In the genomic region with DNA sequence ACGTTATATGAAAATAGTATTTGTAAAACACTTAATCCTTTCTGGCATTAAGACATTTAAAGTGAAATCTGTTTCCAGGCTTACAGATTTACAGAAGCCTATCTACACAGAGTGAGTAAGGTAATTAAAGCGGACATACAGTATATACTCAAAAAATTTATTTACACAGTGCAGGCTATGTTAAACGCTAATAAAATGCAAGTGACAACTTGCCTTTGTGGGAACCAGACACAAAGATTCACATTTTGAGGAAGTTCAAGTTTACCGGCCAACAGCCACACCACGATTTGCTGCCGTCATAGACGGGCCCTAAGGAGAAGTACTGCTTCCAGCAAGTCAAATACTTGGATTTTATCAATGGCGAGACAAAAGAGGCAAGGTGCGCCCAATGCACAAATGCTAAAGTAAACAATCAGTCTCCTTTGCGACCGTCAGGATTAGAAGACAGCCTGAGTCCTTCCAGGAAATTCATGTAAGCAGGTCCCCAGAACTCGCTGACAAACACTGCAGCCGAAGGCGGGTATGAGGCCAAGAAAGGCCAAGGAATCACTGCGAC, we compare ENCODE assay signal across 7 cellular contexts. TPM values are rescaled to one million over a fixed set of nuclear protein-coding genes. Genes with fewer than 3 reads are reported as not detected.
A peak's percentile ranks its signal among the peaks of the same experiment; 100 is the strongest.
DNase-seq lines count a peak whose midpoint lies in the region; FAIRE-seq and TF ChIP-seq lines count a peak whose summit lies in the region.

No MANE protein-coding gene starts in this region.

- TF ChIP-seq CTCF in HL-60 (IDR thresholded peaks at IDR 0.05; ENCODE audit: insufficient read depth, low read length) (no peak), ascending aorta (IDR thresholded peaks at IDR 0.05) (no peak), kidney (IDR thresholded peaks at IDR 0.05; ENCODE audit: borderline replicate concordance, extremely low read depth, insufficient read depth) (no peak), testis (IDR thresholded peaks at IDR 0.05) (peak in 1 of 3 experiments; percentile 17)

- H3K4me3 ChIP-seq in HL-60 (replicated peaks; ENCODE audit: insufficient read depth, low read length) (peak overlapping the region; percentile 97), ascending aorta (peak overlapping the region; percentile 87 to 89), kidney (ENCODE audit: low read length in 2 of 2) (peak overlapping the region; percentile 79 to 85), testis (peak overlapping the region; percentile 80 to 97)

- H3K9me3 ChIP-seq in ascending aorta (no peaks in the 10 kb centered on the region), kidney (ENCODE audit: control insufficient read depth in 1 of 2, low read length in 2 of 2) (no peaks in the 10 kb centered on the region), testis (no peaks in the 10 kb centered on the region)

- no peak for FAIRE-seq in kidney (lab: Jason Lieb, UNC)

- DNase-seq in HL-60 (ENCODE audit: low read depth in 1 of 2, low spot score in 1 of 2) (peak in 1 of 2 experiments; percentile 87), ascending aorta (ENCODE audit: low spot score in 2 of 2) (peak in 1 of 2 donors; percentile 37), kidney (no peak), testis (peak; percentile 55), NCI-H2227 (lab: John Stamatoyannopoulos, UW; ENCODE audit: unreplicated experiment) (no peak), iPS-NIHi11 (ENCODE audit: low spot score) (no peak)
- no peak for DNase-seq in stimulated activated naive CD4-positive, alpha-beta T cell treated with Interleukin-2 at 50 U/mL for 16 hours (lab: John Stamatoyannopoulos, UW)

- TF ChIP-seq POLR2A in testis (IDR thresholded peaks at IDR 0.05), result no peak

- H3K36me3 ChIP-seq in ascending aorta, result no peaks in the 10 kb centered on the region
- H3K36me3 ChIP-seq in kidney (ENCODE audit: control insufficient read depth in 1 of 2, insufficient read depth in 2 of 2, low read length in 2 of 2), result no peaks in the 10 kb centered on the region
- H3K36me3 ChIP-seq in testis (ENCODE audit: low read depth, missing control alignments), result no peaks in the 10 kb centered on the region

- intact Hi-C loops in ascending aorta (cut with DNase I) (loop anchor here (2.0 to 5.0 kb wide), 5 partner anchors 104 to 774 kb away; partner anchors contain the start of genes DNAJA2, GPT2, ITFG1 and PHKB), kidney (cut with DNase I) (no loop called here), testis (cut with DNase I; ENCODE audit: low total_unique reads) (no loop called here)

- H3K27me3 ChIP-seq in HL-60 (ENCODE audit: insufficient read depth, poor library complexity, severe bottlenecking) (no peaks in the 10 kb centered on the region), ascending aorta (no peaks in the 10 kb centered on the region), testis (no peaks in the 10 kb centered on the region)

- peak overlapping the region; percentile 6 to 79 for H3K9ac ChIP-seq in kidney (ENCODE audit: low read length in 2 of 2)

- H3K27ac ChIP-seq in HL-60 (replicated peaks) (peak overlapping the region; percentile 97), ascending aorta (peak overlapping the region; percentile 91 to 93), kidney (ENCODE audit: low read depth in 2 of 2, low read length in 2 of 2) (peak overlapping the region; percentile 97 to 98), testis (peak overlapping the region; percentile 97 to 99)

- peaks cover 7 to 19% of the 10 kb centered on the region in 2 donors for H3K4me1 ChIP-seq in ascending aorta
- peaks cover 14 to 16% of the 10 kb centered on the region in 2 donors for H3K4me1 ChIP-seq in kidney (ENCODE audit: control insufficient read depth in 1 of 2, insufficient read depth in 1 of 2, low read depth in 1 of 2, low read length in 2 of 2)
- H3K4me1 ChIP-seq in testis, result peaks cover 39% of the 10 kb centered on the region

- 2 to 4% methylated on average over 15 of the region's 15 CpGs for WGBS in testis, 2 donors

RNA-seq across cellular contexts. Expression of gene VPS35, which starts 0.8 kb away (rescaled TPM):
- 31.9 TPM for total RNA-seq in ascending aorta
- 96.7 TPM for total RNA-seq in kidney
- polyA plus RNA-seq in kidney (ENCODE audit: insufficient read depth, low read depth, low replicate concordance), result 31.8 TPM
- 100 to 1,000 TPM; 128 to 129 TPM for total RNA-seq in testis
- 75.5 TPM for polyA plus RNA-seq in testis (ENCODE audit: insufficient read depth, low read depth, low replicate concordance)

RNA-seq across cellular contexts. Expression of gene ORC6, which starts 1.3 kb away (rescaled TPM):
- total RNA-seq in ascending aorta (not detected), kidney (0.94 TPM), testis (10 to 100 TPM; 30.7 to 44.4 TPM)
- polyA plus RNA-seq in kidney (ENCODE audit: insufficient read depth, low read depth, low replicate concordance) (1.5 TPM), testis (ENCODE audit: insufficient read depth, low read depth, low replicate concordance) (28.2 TPM)

RNA-seq across cellular contexts. Expression of gene MYLK3, which starts 60.0 kb away (rescaled TPM):
- not detected for total RNA-seq in ascending aorta
- 0.31 TPM for total RNA-seq in kidney
- polyA plus RNA-seq in kidney (ENCODE audit: insufficient read depth, low read depth, low replicate concordance), result 1.5 TPM
- total RNA-seq in testis, result 10 to 100 TPM; 63.4 to 88.8 TPM
- 18.4 TPM for polyA plus RNA-seq in testis (ENCODE audit: insufficient read depth, low read depth, low replicate concordance)

Comparison
In these comparisons a context has a peak if more than half of its experiments do, and no peak if none do; other contexts are left out.
1. RNA of gene ORC6, which starts 1.3 kb away (total RNA-seq): 30.7 to 44.4 TPM in testis; 0.94 TPM in kidney (single experiment) and not detected in ascending aorta (single experiment); every median in the first group is over 10 times any median in the second.
2. RNA of gene MYLK3, which starts 60.0 kb away (total RNA-seq): 63.4 to 88.8 TPM in testis; 0.31 TPM in kidney (single experiment) and not detected in ascending aorta (single experiment); every median in the first group is over 10 times any median in the second.
3. Peak in every context shown above with its lines, with median percentiles within 50 percentile points of each other: H3K27ac ChIP-seq and H3K4me3 ChIP-seq.